Comparison of ENCODE assay signal across 20 cellular contexts in the genomic region with DNA sequence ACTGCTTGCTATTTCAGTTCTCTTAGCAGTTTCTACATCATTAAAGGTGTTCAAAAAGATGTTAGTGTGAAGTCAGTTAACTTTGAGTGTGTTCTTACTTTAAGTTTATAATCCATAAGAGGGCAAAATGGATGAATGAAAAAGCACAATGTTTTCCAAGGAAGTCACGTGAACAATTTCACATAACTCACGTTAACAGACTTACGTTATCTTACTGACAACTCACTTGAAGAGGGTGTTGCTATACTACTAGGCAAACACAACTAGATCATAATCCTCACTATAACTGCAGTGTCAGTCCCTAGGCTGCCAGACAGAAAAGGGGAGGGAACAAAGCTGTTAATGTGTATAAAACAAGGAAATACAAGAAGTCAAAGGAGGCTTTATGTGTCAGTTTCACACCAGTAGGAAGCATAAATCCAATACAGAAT. TPM values are rescaled to one million over a fixed set of nuclear protein-coding genes. Genes with fewer than 3 reads are reported as not detected.
DNase-seq lines count a peak whose midpoint lies in the region; ATAC-seq, FAIRE-seq and TF ChIP-seq lines count a peak whose summit lies in the region.
"Had no signal": no experiment of that assay in that cellular context is flagged by ENCODE, and none has a peak within 500 bp of the region (broad histone marks: within the 10 kb centered on the region; RNA-seq: fewer than 3 reads in every experiment).

No MANE protein-coding gene starts in this region.

- H3K9me3 ChIP-seq in adrenal gland (replicated peaks in 1 of 3): no peaks in the 10 kb centered on the region

- peaks cover 8% of the 10 kb centered on the region for H3K4me1 Mint-ChIP-seq in activated CD4-positive, alpha-beta memory T cell treated with anti-CD3 and anti-CD28 coated beads, Interleukin-2, amount 10 ng/mL, durations not matched to agents 7 days and 5 days
- peaks cover 14 to 24% of the 10 kb centered on the region in 2 donors for H3K4me1 Mint-ChIP-seq in natural killer cell

- CTCF ChIA-PET in activated CD4-positive, alpha-beta memory T cell treated with anti-CD3 and anti-CD28 coated beads, Interleukin-2, amount 10 ng/mL, durations not matched to agents 7 days and 5 days (lab: Charles Lee): no interaction called here

- peak; percentile 25 for DNase-seq in NCI-H187 treated with DMSO at 0.1 percent for 48 hours (lab: John Stamatoyannopoulos, UW)
- no peak for DNase-seq in NCI-H187 (lab: John Stamatoyannopoulos, UW)
- DNase-seq in RCC 7860 (ENCODE audit: low spot score): peak; percentile 67
- DNase-seq in glomerular visceral epithelial cell (ENCODE audit: extremely low spot score): peak; percentile 46
- DNase-seq in renal cortical epithelial cell (ENCODE audit: low read depth): peak; percentile 75
- no peak for DNase-seq in activated CD4-positive, alpha-beta memory T cell treated with anti-CD3 and anti-CD28 coated beads, Interleukin-2, amount 10 ng/mL, durations not matched to agents 7 days and 5 days
- DNase-seq in adrenal gland: no peak
- no peak for DNase-seq in natural killer cell
- DNase-seq: activated CD8-positive, alpha-beta T cell treated with anti-CD3 and anti-CD28 coated beads for 36 hours; activated effector memory CD4-positive, alpha-beta T cell treated with Interleukin-2 at 50 U/mL for 16 hours; effector memory CD4-positive, alpha-beta T cell; NCI-H226; substantia nigra; T-helper 9 cell had no signal

- H3K4me3 Mint-ChIP-seq in activated CD4-positive, alpha-beta memory T cell treated with anti-CD3 and anti-CD28 coated beads, Interleukin-2, amount 10 ng/mL, durations not matched to agents 7 days and 5 days: no peak overlapping the region
- no peak overlapping the region for H3K4me3 Mint-ChIP-seq in natural killer cell
- H3K4me3 Mint-ChIP-seq: activated CD8-positive, alpha-beta T cell treated with anti-CD3 and anti-CD28 coated beads for 36 hours; nephron had no signal

- peak; percentile 67 for FAIRE-seq in RCC 7860 (lab: Jason Lieb, UNC)
- FAIRE-seq: H1 had no signal

- peaks cover 13 to 52% of the 10 kb centered on the region in 2 donors for H3K4me1 ChIP-seq in adrenal gland (replicated peaks in 1 of 2)

- POLR2A ChIA-PET in activated CD4-positive, alpha-beta memory T cell treated with anti-CD3 and anti-CD28 coated beads, Interleukin-2, amount 10 ng/mL, durations not matched to agents 7 days and 5 days (lab: Charles Lee): no interaction called here

- H3K27me3 Mint-ChIP-seq in activated CD4-positive, alpha-beta memory T cell treated with anti-CD3 and anti-CD28 coated beads, Interleukin-2, amount 10 ng/mL, durations not matched to agents 7 days and 5 days: peaks cover 9% of the 10 kb centered on the region
- H3K27me3 Mint-ChIP-seq in natural killer cell (ENCODE audit: low read depth in 2 of 2): no peaks in the 10 kb centered on the region
- H3K27me3 Mint-ChIP-seq: activated CD8-positive, alpha-beta T cell treated with anti-CD3 and anti-CD28 coated beads for 36 hours had no signal

- no peak overlapping the region for H3K27ac ChIP-seq in adrenal gland
- H3K27ac ChIP-seq: 22Rv1, skin epidermis had no signal

- 36 to 66% (median 45%) methylated on average over 3 of the region's 3 CpGs for WGBS in adrenal gland, 4 donors

- H3K36me3 Mint-ChIP-seq in activated CD4-positive, alpha-beta memory T cell treated with anti-CD3 and anti-CD28 coated beads, Interleukin-2, amount 10 ng/mL, durations not matched to agents 7 days and 5 days (ENCODE audit: low read depth): no peaks in the 10 kb centered on the region
- no peaks in the 10 kb centered on the region for H3K36me3 Mint-ChIP-seq in natural killer cell
- H3K36me3 Mint-ChIP-seq: brain had no signal

- ATAC-seq in natural killer cell: no peak
- ATAC-seq: activated CD8-positive, alpha-beta T cell treated with anti-CD3 and anti-CD28 coated beads for 36 hours; Panc1 had no signal

- H3K9me3 Mint-ChIP-seq in activated CD4-positive, alpha-beta memory T cell treated with anti-CD3 and anti-CD28 coated beads, Interleukin-2, amount 10 ng/mL, durations not matched to agents 7 days and 5 days: no peaks in the 10 kb centered on the region
- no peaks in the 10 kb centered on the region for H3K9me3 Mint-ChIP-seq in natural killer cell
- H3K9me3 Mint-ChIP-seq: activated CD8-positive, alpha-beta T cell treated with anti-CD3 and anti-CD28 coated beads for 36 hours; nephron had no signal

- no peak for TF ChIP-seq POLR2A in adrenal gland (IDR thresholded peaks at IDR 0.05)

- no peak overlapping the region for H3K4me3 ChIP-seq in adrenal gland
- H3K4me3 ChIP-seq: skin epidermis had no signal

- H3K36me3 ChIP-seq in adrenal gland (replicated peaks in 1 of 2): no peaks in the 10 kb centered on the region

- intact Hi-C loops in adrenal gland (cut with DNase I): no loop called here
- intact Hi-C loops in natural killer cell (cut with micrococcal nuclease): no loop called here

- H3K27me3 ChIP-seq in adrenal gland: no peaks in the 10 kb centered on the region

- H3K27ac Mint-ChIP-seq in activated CD4-positive, alpha-beta memory T cell treated with anti-CD3 and anti-CD28 coated beads, Interleukin-2, amount 10 ng/mL, durations not matched to agents 7 days and 5 days: no peak overlapping the region
- H3K27ac Mint-ChIP-seq in natural killer cell: no peak overlapping the region
- H3K27ac Mint-ChIP-seq: activated CD8-positive, alpha-beta T cell treated with anti-CD3 and anti-CD28 coated beads for 36 hours had no signal

- TF ChIP-seq CTCF in adrenal gland (IDR thresholded peaks at IDR 0.05) (no peak), natural killer cell (IDR thresholded peaks at IDR 0.05) (no peak)

RNA-seq across cellular contexts. Expression of a gene that starts 6.4 kb away (rescaled TPM):
- total RNA-seq in renal cortical epithelial cell: 11.0 and 12.9 TPM in 2 replicates
- total RNA-seq in activated CD4-positive, alpha-beta memory T cell treated with anti-CD3 and anti-CD28 coated beads, Interleukin-2, amount 10 ng/mL, durations not matched to agents 7 days and 5 days: 1 to 10 TPM; 3.2 to 3.4 TPM
- 10 to 100 TPM; 13.6 to 41.3 (median 28.6) TPM for total RNA-seq in adrenal gland
- 10 to 100 TPM in 1 of 3 donors, 1 to 10 TPM in 2; 3.5 to 11.3 (median 3.9) TPM for polyA plus RNA-seq in adrenal gland
- 10 to 100 TPM in 1 of 3 donors, 1 to 10 TPM in 2; 6.0 to 10.9 (median 8.7) TPM for total RNA-seq in natural killer cell

Comparison
In these comparisons a context has a peak if more than half of its experiments do, and no peak if none do; other contexts are left out.
1. DNase-seq: peak in NCI-H187 treated with DMSO at 0.1 percent for 48 hours (single experiment), RCC 7860 (single experiment), glomerular visceral epithelial cell (single experiment) and renal cortical epithelial cell (single experiment); none in NCI-H187 (0 of 2), activated CD4-positive, alpha-beta memory T cell treated with anti-CD3 and anti-CD28 coated beads, Interleukin-2, amount 10 ng/mL, durations not matched to agents 7 days and 5 days (single experiment), adrenal gland (0 of 7) and natural killer cell (single experiment).